Comparison of ENCODE assay signal across 1 cellular context in the genomic region with DNA sequence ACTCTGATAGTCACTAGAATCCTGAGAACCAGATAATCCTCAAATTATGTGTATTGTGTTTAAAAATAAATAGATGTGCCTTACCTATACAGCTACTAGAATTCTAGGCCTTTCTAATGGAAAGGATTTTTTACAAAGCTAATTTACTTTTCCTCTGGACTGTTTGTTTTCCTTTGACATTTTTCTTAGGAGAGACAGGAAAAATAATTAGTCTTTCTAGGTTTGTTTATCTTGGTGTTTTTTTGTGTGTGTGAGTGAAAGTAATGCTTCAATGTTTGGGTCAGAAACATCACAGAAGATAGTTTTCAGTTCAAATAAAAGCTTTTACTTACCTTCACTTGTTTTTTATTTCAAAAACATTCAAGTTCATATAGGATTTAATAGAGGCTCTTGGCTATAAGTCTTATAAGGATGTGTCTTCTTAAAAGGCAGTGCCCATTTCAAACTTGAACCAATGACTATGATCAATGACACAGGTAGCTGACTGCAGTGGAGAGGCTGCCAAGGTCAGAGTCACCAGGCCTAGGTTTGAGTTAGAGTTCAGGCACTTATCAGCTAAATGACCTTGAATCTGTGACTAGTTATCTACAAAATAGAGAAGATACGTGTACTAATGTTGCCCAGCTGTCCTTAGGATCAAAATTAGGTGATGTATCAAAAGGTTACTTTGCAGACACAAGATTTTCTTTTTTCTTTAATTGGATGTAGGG.
TF ChIP-seq lines count a peak whose summit lies in the region.

No MANE protein-coding gene starts in this region.

TF ChIP-seq in IMR-90, 13 proteins besides CTCF, POLR2A, EP300 and RAD21 (continued from another document):
- TF ChIP-seq, protein P1, sequence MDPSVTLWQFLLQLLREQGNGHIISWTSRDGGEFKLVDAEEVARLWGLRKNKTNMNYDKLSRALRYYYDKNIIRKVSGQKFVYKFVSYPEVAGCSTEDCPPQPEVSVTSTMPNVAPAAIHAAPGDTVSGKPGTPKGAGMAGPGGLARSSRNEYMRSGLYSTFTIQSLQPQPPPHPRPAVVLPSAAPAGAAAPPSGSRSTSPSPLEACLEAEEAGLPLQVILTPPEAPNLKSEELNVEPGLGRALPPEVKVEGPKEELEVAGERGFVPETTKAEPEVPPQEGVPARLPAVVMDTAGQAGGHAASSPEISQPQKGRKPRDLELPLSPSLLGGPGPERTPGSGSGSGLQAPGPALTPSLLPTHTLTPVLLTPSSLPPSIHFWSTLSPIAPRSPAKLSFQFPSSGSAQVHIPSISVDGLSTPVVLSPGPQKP (IDR thresholded peaks at IDR 0.05; ENCODE audit: borderline replicate concordance, low read depth, low read length) = no peak
- TF ChIP-seq, protein P2, sequence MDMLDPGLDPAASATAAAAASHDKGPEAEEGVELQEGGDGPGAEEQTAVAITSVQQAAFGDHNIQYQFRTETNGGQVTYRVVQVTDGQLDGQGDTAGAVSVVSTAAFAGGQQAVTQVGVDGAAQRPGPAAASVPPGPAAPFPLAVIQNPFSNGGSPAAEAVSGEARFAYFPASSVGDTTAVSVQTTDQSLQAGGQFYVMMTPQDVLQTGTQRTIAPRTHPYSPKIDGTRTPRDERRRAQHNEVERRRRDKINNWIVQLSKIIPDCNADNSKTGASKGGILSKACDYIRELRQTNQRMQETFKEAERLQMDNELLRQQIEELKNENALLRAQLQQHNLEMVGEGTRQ (IDR thresholded peaks at IDR 0.05; ENCODE audit: low read depth, low read length) = no peak
